Comparison of ENCODE assay signal across 27 cellular contexts in genomic region chr18:68965817-68966216, GRCh38.
"Had no signal": no experiment of that assay in that cellular context is flagged by ENCODE, and none has a peak within 500 bp of the region (broad histone marks: within the 10 kb centered on the region; RNA-seq: fewer than 3 reads in every experiment).

No MANE protein-coding gene starts in this region.

- DNase-seq: hypothalamus; immature natural killer cell; kidney; left colon; left lung; lower lobe of right lung; mammary epithelial cell; mesendoderm; naive B cell; natural killer cell; nephron progenitor cell; occipital lobe; right lobe of liver; stimulated activated CD4-positive, alpha-beta T cell treated with anti-CD3 and anti-CD28 coated beads, Interleukin-12 subunit alpha, Interleukin-12 subunit beta, amount 100 ng/mL, for 4 hours; stimulated activated CD4-positive, alpha-beta T cell treated with anti-CD3 and anti-CD28 coated beads, Interleukin-15, amount 100 ng/mL, for 24 hours; stimulated activated CD4-positive, alpha-beta T cell treated with anti-CD3 and anti-CD28 coated beads, Interleukin-2, amount 100 ng/mL, for 24 hours; stimulated activated CD4-positive, alpha-beta T cell treated with anti-CD3 and anti-CD28 coated beads, Interleukin-4, amount 100 ng/mL, for 1 hour; stimulated activated naive B cell treated with anti-CD40 and anti-IgM and Interleukin-4, amounts not matched to agents 10 μg/mL and 1 μg/mL and 100 μg/mL, for 72 hours; stimulated activated naive CD8-positive, alpha-beta T cell treated with anti-CD3 and anti-CD28 coated beads, Interleukin-15, Interleukin-2, amounts not matched to agents 100 U/mL and 50 U/mL, for 24 hours; stomach; testis; thyroid gland; transverse colon; upper lobe of right lung had no signal

- H3K4me1 Mint-ChIP-seq: immature natural killer cell; mesothelial cell of epicardium; naive B cell; natural killer cell; nephron progenitor cell; stimulated activated naive B cell treated with anti-CD40 and anti-IgM and Interleukin-4, amounts not matched to agents 10 μg/mL and 1 μg/mL and 100 μg/mL, for 72 hours had no signal

- H3K27ac Mint-ChIP-seq: immature natural killer cell; mesothelial cell of epicardium; naive B cell; natural killer cell; nephron progenitor cell; neural progenitor cell; progenitor cell of endocrine pancreas; stimulated activated naive B cell treated with anti-CD40 and anti-IgM and Interleukin-4, amounts not matched to agents 10 μg/mL and 1 μg/mL and 100 μg/mL, for 72 hours had no signal

- H3K9me3 Mint-ChIP-seq: mesothelial cell of epicardium; neural progenitor cell; stimulated activated naive B cell treated with anti-CD40 and anti-IgM and Interleukin-4, amounts not matched to agents 10 μg/mL and 1 μg/mL and 100 μg/mL, for 72 hours had no signal

- H3K27me3 Mint-ChIP-seq: naive B cell; progenitor cell of endocrine pancreas; stimulated activated naive B cell treated with anti-CD40 and anti-IgM and Interleukin-4, amounts not matched to agents 10 μg/mL and 1 μg/mL and 100 μg/mL, for 72 hours had no signal

- ATAC-seq: left colon; left lung; lower lobe of right lung; natural killer cell; stimulated activated naive B cell treated with anti-CD40 and anti-IgM and Interleukin-4, amounts not matched to agents 10 μg/mL and 1 μg/mL and 100 μg/mL, for 72 hours; stimulated activated naive CD8-positive, alpha-beta T cell treated with anti-CD3 and anti-CD28 coated beads, Interleukin-15, Interleukin-2, amounts not matched to agents 100 U/mL and 50 U/mL, for 24 hours; upper lobe of right lung had no signal

- H3K4me3 Mint-ChIP-seq: immature natural killer cell; mesothelial cell of epicardium; naive B cell; natural killer cell; nephron progenitor cell; neural progenitor cell; stimulated activated naive B cell treated with anti-CD40 and anti-IgM and Interleukin-4, amounts not matched to agents 10 μg/mL and 1 μg/mL and 100 μg/mL, for 72 hours had no signal

- H3K36me3 Mint-ChIP-seq: immature natural killer cell; mesothelial cell of epicardium; naive B cell; natural killer cell; neural progenitor cell; stimulated activated naive B cell treated with anti-CD40 and anti-IgM and Interleukin-4, amounts not matched to agents 10 μg/mL and 1 μg/mL and 100 μg/mL, for 72 hours had no signal
